ENCODE assay signal across 25 cellular contexts in the genomic region with DNA sequence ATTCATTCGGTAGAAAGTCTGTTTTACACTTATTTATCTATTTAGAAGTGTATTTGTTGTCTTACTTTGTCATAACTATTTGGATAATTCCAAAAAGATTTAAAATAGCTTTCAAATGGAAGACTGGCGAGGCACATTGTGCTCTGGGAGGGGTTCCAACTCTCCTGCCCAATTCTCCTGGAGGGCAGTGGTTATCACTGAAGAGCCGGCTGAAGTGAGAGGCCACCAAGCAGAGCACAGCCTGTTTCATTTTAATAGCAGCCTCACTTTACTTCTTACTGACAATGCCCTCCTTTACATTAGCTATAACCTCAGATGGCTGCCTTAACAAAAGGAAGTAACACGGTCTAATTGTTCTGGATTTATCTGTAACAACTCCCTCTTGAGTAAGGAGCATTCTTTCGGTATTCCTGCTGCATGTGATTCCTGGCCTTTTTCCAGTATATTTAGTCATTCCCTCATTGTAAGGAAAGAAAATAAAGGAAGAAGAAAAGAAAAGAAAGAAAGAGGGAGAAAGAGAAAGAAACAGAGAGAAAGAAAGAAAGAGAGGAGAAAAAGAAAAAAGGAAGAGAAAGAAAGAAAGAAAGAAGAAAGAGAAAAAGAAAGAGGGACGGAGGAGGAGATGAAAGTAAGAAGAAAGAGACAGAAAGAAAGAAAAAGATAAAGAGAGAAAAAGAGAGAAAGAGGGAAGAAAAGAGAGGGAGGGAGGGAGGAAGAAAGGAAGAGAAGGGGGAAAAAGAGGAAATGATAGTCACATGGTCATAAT.
A peak's percentile ranks its signal among the peaks of the same experiment; 100 is the strongest.
DNase-seq lines count a peak whose midpoint lies in the region; ATAC-seq, FAIRE-seq and TF ChIP-seq lines count a peak whose summit lies in the region.
"Had no signal": no experiment of that assay in that cellular context is flagged by ENCODE, and none has a peak within 500 bp of the region (broad histone marks: within the 10 kb centered on the region; RNA-seq: fewer than 3 reads in every experiment).

No MANE protein-coding gene starts in this region.

- H2AFZ ChIP-seq in K562 (ENCODE audit: low read depth, low read length) (no peak overlapping the region), hepatocyte (no peak overlapping the region)

- H3K9me3 ChIP-seq in heart right ventricle (peaks cover 0 to 9% (median 0%) of the 10 kb centered on the region in 11 donors), K562 (replicated peaks; ENCODE audit: control insufficient read depth, insufficient read depth, low read depth, low read length) (no peaks in the 10 kb centered on the region), hepatocyte (ENCODE audit: low read depth) (no peaks in the 10 kb centered on the region), spleen (peaks cover 0 to 5% (median 0%) of the 10 kb centered on the region in 8 donors)
- H3K9me3 ChIP-seq: transverse colon had no signal

- WGBS in heart right ventricle, 2 donors: 44 to 45% methylated on average over 6 of the region's 6 CpGs
- WGBS in K562 (ENCODE audit: insufficient coverage, low coverage, missing lambda C conversion rate): 0% methylated on average over 6 of the region's 6 CpGs
- 70% methylated on average over 6 of the region's 6 CpGs for WGBS in hepatocyte (ENCODE audit: low lambda C conversion rate, missing lambda C conversion rate)
- 74 to 87% (median 81%) methylated on average over 6 of the region's 6 CpGs for WGBS in spleen, 5 donors

- no peak overlapping the region for H3K4me2 ChIP-seq in K562 (ENCODE audit: insufficient read depth, low read length)
- H3K4me2 ChIP-seq in hepatocyte: no peak overlapping the region

- ATAC-seq in left cardiac atrium: peak; percentile 65 to 66
- ATAC-seq in heart right ventricle: no peak
- no peak for ATAC-seq in K562
- ATAC-seq in GM19455 (IDR thresholded peaks at IDR 0.05; ENCODE audit: unreplicated experiment): no peak
- ATAC-seq: naive thymus-derived CD8-positive, alpha-beta T cell; stimulated activated naive B cell treated with anti-CD40 and anti-IgM and Interleukin-4, amounts not matched to agents 10 μg/mL and 1 μg/mL and 100 μg/mL, for 72 hours had no signal

- H3K4me3 ChIP-seq in heart right ventricle (no peak overlapping the region), K562 (no peak overlapping the region), hepatocyte (no peak overlapping the region), spleen (no peak overlapping the region)
- H3K4me3 ChIP-seq: cardiac muscle cell, SK-N-MC, transverse colon had no signal

- no peak for TF ChIP-seq EP300 in K562 (IDR thresholded peaks at IDR 0.05; ENCODE audit: low read length)

- TF ChIP-seq POLR2A in K562 (conservative IDR thresholded peaks at IDR 0.05) (no peak), spleen (IDR thresholded peaks at IDR 0.05) (no peak)

- H3K27ac ChIP-seq in heart right ventricle (no peak overlapping the region), K562 (ENCODE audit: extremely low read depth, low read depth, low read length) (no peak overlapping the region), hepatocyte (peak overlapping the region; percentile 17), spleen (no peak overlapping the region)
- H3K27ac ChIP-seq: cardiac muscle cell, SK-N-MC, transverse colon had no signal

- no peak for FAIRE-seq in K562 (lab: Jason Lieb, UNC)
- FAIRE-seq: GM18507 had no signal

- BruUV-seq in K562 (replicated peaks; lab: Mats Ljungman, UMichigan): no TSS peak

- no peaks in the 10 kb centered on the region for H3K9me2 ChIP-seq in hepatocyte (replicated peaks; ENCODE audit: insufficient read depth)

- DNase-seq in left cardiac atrium (peak; percentile 12), heart right ventricle (no peak), K562 (ENCODE audit: extremely low read depth in 1 of 4, low spot score in 3 of 4) (no peak), hepatocyte (ENCODE audit: low spot score) (no peak), spleen (no peak), NCI-H1105 (lab: John Stamatoyannopoulos, UW) (no peak), posterior cingulate gyrus (no peak)
- DNase-seq: activated CD4-positive, alpha-beta T cell treated with anti-CD3 and anti-CD28 coated beads for 4 hours; activated naive CD4-positive, alpha-beta T cell treated with anti-CD3 and anti-CD28 coated beads, Interleukin-2, amount 50 U/mL, for 16 hours; activated T-cell treated with anti-CD3 and anti-CD28 coated beads for 4 hours; CD4-positive, CD25-positive, alpha-beta regulatory T cell; effector CD4-positive, alpha-beta T cell; foreskin melanocyte; H7; MV-4-11; naive thymus-derived CD8-positive, alpha-beta T cell; NCI-H2029 treated with DMSO at 0.1 percent for 48 hours; NCI-H526; OCI-M1; stimulated activated naive B cell treated with anti-CD40 and anti-IgM and Interleukin-4, amounts not matched to agents 10 μg/mL and 1 μg/mL and 100 μg/mL, for 72 hours; transverse colon had no signal

- H3K9me1 ChIP-seq in K562 (ENCODE audit: control insufficient read depth, insufficient read depth, low read length): no peaks in the 10 kb centered on the region

- POLR2A ChIA-PET in K562 (lab: Yijun Ruan, JAX): no interaction called here

- in situ Hi-C loops in K562 (cut with MboI): no loop called here

- TF ChIP-seq CTCF in heart right ventricle (IDR thresholded peaks at IDR 0.05) (no peak), K562 (IDR thresholded peaks at IDR 0.05 in 2 of 3, conservative IDR thresholded peaks at IDR 0.05 in 1 of 3; ENCODE audit: insufficient read depth in 2 of 3, low read depth in 1 of 3, low read length in 3 of 3) (no peak), hepatocyte (IDR thresholded peaks at IDR 0.05; ENCODE audit: poor library complexity) (no peak), spleen (IDR thresholded peaks at IDR 0.05 in 8 of 11, conservative IDR thresholded peaks at IDR 0.05 in 3 of 11) (no peak)

- H3K27me3 ChIP-seq in heart right ventricle (peaks cover 0 to 3% (median 0%) of the 10 kb centered on the region in 7 donors), K562 (ENCODE audit: control insufficient read depth in 2 of 2, insufficient read depth in 2 of 2, low read length in 2 of 2) (no peaks in the 10 kb centered on the region), hepatocyte (no peaks in the 10 kb centered on the region), spleen (replicated peaks in 1 of 7) (no peaks in the 10 kb centered on the region)
- H3K27me3 ChIP-seq: cardiac muscle cell, transverse colon had no signal

- no peaks in the 10 kb centered on the region for H3K79me2 ChIP-seq in K562 (ENCODE audit: control insufficient read depth, insufficient read depth, low read length)
- H3K79me2 ChIP-seq in hepatocyte: no peaks in the 10 kb centered on the region

- TF ChIP-seq RAD21 in K562 (CRISPR knock-in tag; conservative IDR thresholded peaks at IDR 0.05 in 1 of 2, IDR thresholded peaks at IDR 0.05 in 1 of 2): no peak

- no peak overlapping the region for H3K9ac ChIP-seq in K562 (ENCODE audit: insufficient read depth in 1 of 2, low read depth in 2 of 2, low read length in 2 of 2)

- H4K20me1 ChIP-seq in K562 (replicated peaks; ENCODE audit: control insufficient read depth, insufficient read depth, low read length) (no peaks in the 10 kb centered on the region), hepatocyte (ENCODE audit: insufficient read depth, poor library complexity, severe bottlenecking) (no peaks in the 10 kb centered on the region)

- H3K36me3 ChIP-seq in heart right ventricle: no peaks in the 10 kb centered on the region
- no peaks in the 10 kb centered on the region for H3K36me3 ChIP-seq in K562 (ENCODE audit: control insufficient read depth, insufficient read depth, low read length)
- no peaks in the 10 kb centered on the region for H3K36me3 ChIP-seq in hepatocyte (replicated peaks; ENCODE audit: insufficient read depth, low read depth)
- H3K36me3 ChIP-seq in spleen: no peaks in the 10 kb centered on the region
- H3K36me3 ChIP-seq: cardiac muscle cell, transverse colon had no signal

- H3K4me1 ChIP-seq in heart right ventricle (peaks cover 0 to 9% (median 0%) of the 10 kb centered on the region in 9 donors), K562 (replicated peaks in 1 of 2; ENCODE audit: control insufficient read depth in 2 of 2, insufficient read depth in 2 of 2, low read length in 2 of 2) (no peaks in the 10 kb centered on the region), hepatocyte (ENCODE audit: insufficient read depth) (no peaks in the 10 kb centered on the region), spleen (no peaks in the 10 kb centered on the region)
- H3K4me1 ChIP-seq: transverse colon had no signal

- intact Hi-C loops in left cardiac atrium (cut with DNase I): no loop called here
- intact Hi-C loops in heart right ventricle (cut with DNase I): no loop called here
- intact Hi-C loops in K562 (cut with micrococcal nuclease): no loop called here
- intact Hi-C loops in spleen (cut with DNase I; ENCODE audit: low total_unique reads): no loop called here
- intact Hi-C loops in posterior cingulate gyrus (cut with DNase I): no loop called here

- CTCF ChIA-PET in K562 (lab: Yijun Ruan, JAX; ENCODE audit: low intra/inter-chr PET ratio): no interaction called here

TF ChIP-seq in K562, 482 proteins besides CTCF, POLR2A, EP300 and RAD21:
- TF ChIP-seq ZNF436 (CRISPR knock-in tag; IDR thresholded peaks at IDR 0.05): no peak
- TF ChIP-seq, protein P1, sequence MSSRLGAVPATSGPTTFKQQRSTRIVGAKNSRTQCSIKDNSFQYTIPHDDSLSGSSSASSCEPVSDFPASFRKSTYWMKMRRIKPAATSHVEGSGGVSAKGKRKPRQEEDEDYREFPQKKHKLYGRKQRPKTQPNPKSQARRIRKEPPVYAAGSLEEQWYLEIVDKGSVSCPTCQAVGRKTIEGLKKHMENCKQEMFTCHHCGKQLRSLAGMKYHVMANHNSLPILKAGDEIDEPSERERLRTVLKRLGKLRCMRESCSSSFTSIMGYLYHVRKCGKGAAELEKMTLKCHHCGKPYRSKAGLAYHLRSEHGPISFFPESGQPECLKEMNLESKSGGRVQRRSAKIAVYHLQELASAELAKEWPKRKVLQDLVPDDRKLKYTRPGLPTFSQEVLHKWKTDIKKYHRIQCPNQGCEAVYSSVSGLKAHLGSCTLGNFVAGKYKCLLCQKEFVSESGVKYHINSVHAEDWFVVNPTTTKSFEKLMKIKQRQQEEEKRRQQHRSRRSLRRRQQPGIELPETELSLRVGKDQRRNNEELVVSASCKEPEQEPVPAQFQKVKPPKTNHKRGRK (tag; IDR thresholded peaks at IDR 0.05): peak; percentile 72

Comparison
In these comparisons a context has a peak if more than half of its experiments do, and no peak if none do; other contexts are left out.
1. ATAC-seq: peak in left cardiac atrium (2 of 2); none in heart right ventricle (0 of 8), K562 (single experiment) and GM19455 (single experiment).